ENCODE assay signal across 22 cellular contexts in genomic region chr4:95421869-95422268, GRCh38.
DNase-seq lines count a peak whose midpoint lies in the region; ATAC-seq, FAIRE-seq and TF ChIP-seq lines count a peak whose summit lies in the region.
"Had no signal": no experiment of that assay in that cellular context is flagged by ENCODE, and none has a peak within 500 bp of the region (broad histone marks: within the 10 kb centered on the region; RNA-seq: fewer than 3 reads in every experiment).

No MANE protein-coding gene starts in this region.

- DNase-seq in MV-4-11 (lab: John Stamatoyannopoulos, UW) (peak; percentile 67), OCI-M1 (lab: John Stamatoyannopoulos, UW) (peak; percentile 55), bronchial epithelial cell (ENCODE audit: low read depth) (no peak), substantia nigra (lab: John Stamatoyannopoulos, UW) (no peak), anterior cingulate cortex (lab: John Stamatoyannopoulos, UW) (no peak), HK-2 (ENCODE audit: unreplicated experiment) (no peak)
- DNase-seq: ACHN; CD4-positive, alpha-beta memory T cell; DMS153; H9; HFFc6; NCI-H1092 treated with DMSO at 0.1 percent for 48 hours; NCI-H1436 treated with DMSO at 0.1 percent for 48 hours; NCI-H1930; NK-92 treated with Interleukin-12 subunit alpha and Interleukin-12 subunit beta, amount 100 ng/mL, for 24 hours; Right ventricle myocardium superior; SW 1271 had no signal

- no peak for TF ChIP-seq CTCF in bronchial epithelial cell (IDR thresholded peaks at IDR 0.05; ENCODE audit: insufficient read depth, low read length, severe bottlenecking)

- H3K27ac ChIP-seq in substantia nigra (ENCODE audit: low read depth, low read length, poor library complexity, severe bottlenecking): peak overlapping the region; percentile 49
- H3K27ac ChIP-seq: KMS-11 had no signal

- FAIRE-seq in bronchial epithelial cell (lab: Jason Lieb, UNC): peak; percentile 18
- FAIRE-seq: G401.6 had no signal

- ATAC-seq in HG03108 (IDR thresholded peaks at IDR 0.05; ENCODE audit: unreplicated experiment) (no peak), HG03460 (IDR thresholded peaks at IDR 0.05; ENCODE audit: unreplicated experiment) (no peak)

- no peaks in the 10 kb centered on the region for H3K27me3 ChIP-seq in bronchial epithelial cell (ENCODE audit: control insufficient read depth, insufficient read depth, low read length)
- H3K27me3 ChIP-seq: BLaER1 treated with 17β-estradiol and CSF1 and Interleukin-3, amounts not matched to agents 10 nM and 100 nM had no signal

- H3K4me3 ChIP-seq in bronchial epithelial cell (ENCODE audit: low read depth, low read length): no peak overlapping the region
- H3K4me3 ChIP-seq: BLaER1 treated with 17β-estradiol and CSF1 and Interleukin-3, amounts not matched to agents 10 nM and 100 nM had no signal

- no peaks in the 10 kb centered on the region for H3K36me3 ChIP-seq in bronchial epithelial cell (ENCODE audit: control insufficient read depth, insufficient read depth, low read length)
- H3K36me3 ChIP-seq: BLaER1 treated with 17β-estradiol and CSF1 and Interleukin-3, amounts not matched to agents 10 nM and 100 nM had no signal

Comparison
In these comparisons a context has a peak if more than half of its experiments do, and no peak if none do; other contexts are left out.
1. DNase-seq: peak in MV-4-11 (single experiment) and OCI-M1 (single experiment); none in bronchial epithelial cell (single experiment), substantia nigra (0 of 49), anterior cingulate cortex (0 of 58) and HK-2 (single experiment).